1 cellular context compared by ENCODE assay signal in the genomic region with DNA sequence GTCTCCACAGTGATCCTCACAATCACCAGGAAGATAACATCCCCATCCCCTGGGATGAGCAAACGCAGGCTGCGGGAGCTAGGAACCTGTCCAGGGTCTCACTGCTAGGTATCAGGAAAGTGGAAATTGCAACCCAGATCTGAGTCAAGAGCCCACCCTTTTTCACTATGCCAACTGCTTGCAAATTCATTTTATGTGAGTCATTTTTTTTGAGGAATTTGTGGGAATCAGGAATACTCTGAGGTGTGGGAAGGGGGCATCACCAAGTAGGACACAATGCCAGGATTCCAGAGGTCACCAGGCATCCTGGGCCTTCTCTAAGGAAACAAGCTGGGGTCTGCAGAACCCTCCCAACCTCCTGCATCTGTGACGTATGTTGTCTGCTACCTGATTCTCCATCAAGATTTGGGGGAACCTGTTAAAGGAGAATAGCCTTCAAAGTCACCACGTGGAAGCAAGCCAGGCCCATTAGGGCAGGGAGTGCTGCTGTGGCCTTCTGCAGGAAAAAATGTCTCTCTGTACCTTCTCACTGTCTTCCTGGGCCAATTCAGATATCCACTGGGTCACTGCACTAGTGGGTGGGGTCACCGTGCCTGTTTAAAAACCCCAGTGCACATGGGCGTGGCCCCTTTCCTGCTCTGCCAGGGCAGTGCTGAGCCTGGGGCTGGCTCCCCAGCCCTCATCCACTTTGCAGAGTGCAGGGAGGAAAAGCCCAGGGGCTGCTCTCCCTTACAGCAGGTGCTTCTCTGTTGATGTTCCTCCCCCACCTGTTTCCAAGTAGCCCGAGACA.
TF ChIP-seq lines count a peak whose summit lies in the region.

No MANE protein-coding gene starts in this region.

TF ChIP-seq in A549, 52 proteins besides CTCF, POLR2A, EP300 and RAD21 (continued from another document):
- TF ChIP-seq ZC3H11A (IDR thresholded peaks at IDR 0.05) (no peak), CEBPB (IDR thresholded peaks at IDR 0.05) (no peak), HOXB13 (CRISPR knock-in tag; IDR thresholded peaks at IDR 0.05; ENCODE audit: low read depth) (no peak), HEYL (CRISPR knock-in tag; IDR thresholded peaks at IDR 0.05) (no peak), HOXB5 (CRISPR knock-in tag; IDR thresholded peaks at IDR 0.05) (no peak), KDM1A (IDR thresholded peaks at IDR 0.05; ENCODE audit: low read depth) (no peak), PHF8 (IDR thresholded peaks at IDR 0.05; ENCODE audit: borderline replicate concordance, low read depth) (no peak)
- TF ChIP-seq, protein P1, sequence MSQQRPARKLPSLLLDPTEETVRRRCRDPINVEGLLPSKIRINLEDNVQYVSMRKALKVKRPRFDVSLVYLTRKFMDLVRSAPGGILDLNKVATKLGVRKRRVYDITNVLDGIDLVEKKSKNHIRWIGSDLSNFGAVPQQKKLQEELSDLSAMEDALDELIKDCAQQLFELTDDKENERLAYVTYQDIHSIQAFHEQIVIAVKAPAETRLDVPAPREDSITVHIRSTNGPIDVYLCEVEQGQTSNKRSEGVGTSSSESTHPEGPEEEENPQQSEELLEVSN (IDR thresholded peaks at IDR 0.05; ENCODE audit: borderline replicate concordance, low read depth): no peak
- TF ChIP-seq, protein P2, sequence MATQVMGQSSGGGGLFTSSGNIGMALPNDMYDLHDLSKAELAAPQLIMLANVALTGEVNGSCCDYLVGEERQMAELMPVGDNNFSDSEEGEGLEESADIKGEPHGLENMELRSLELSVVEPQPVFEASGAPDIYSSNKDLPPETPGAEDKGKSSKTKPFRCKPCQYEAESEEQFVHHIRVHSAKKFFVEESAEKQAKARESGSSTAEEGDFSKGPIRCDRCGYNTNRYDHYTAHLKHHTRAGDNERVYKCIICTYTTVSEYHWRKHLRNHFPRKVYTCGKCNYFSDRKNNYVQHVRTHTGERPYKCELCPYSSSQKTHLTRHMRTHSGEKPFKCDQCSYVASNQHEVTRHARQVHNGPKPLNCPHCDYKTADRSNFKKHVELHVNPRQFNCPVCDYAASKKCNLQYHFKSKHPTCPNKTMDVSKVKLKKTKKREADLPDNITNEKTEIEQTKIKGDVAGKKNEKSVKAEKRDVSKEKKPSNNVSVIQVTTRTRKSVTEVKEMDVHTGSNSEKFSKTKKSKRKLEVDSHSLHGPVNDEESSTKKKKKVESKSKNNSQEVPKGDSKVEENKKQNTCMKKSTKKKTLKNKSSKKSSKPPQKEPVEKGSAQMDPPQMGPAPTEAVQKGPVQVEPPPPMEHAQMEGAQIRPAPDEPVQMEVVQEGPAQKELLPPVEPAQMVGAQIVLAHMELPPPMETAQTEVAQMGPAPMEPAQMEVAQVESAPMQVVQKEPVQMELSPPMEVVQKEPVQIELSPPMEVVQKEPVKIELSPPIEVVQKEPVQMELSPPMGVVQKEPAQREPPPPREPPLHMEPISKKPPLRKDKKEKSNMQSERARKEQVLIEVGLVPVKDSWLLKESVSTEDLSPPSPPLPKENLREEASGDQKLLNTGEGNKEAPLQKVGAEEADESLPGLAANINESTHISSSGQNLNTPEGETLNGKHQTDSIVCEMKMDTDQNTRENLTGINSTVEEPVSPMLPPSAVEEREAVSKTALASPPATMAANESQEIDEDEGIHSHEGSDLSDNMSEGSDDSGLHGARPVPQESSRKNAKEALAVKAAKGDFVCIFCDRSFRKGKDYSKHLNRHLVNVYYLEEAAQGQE (IDR thresholded peaks at IDR 0.05): no peak
TF ChIP-seq in A549: peak in this region for 0.
